30 cellular contexts compared by ENCODE assay signal in genomic region chr12:51488281-51488680, GRCh38.
"Had no signal": no experiment of that assay in that cellular context is flagged by ENCODE, and none has a peak within 500 bp of the region (broad histone marks: within the 10 kb centered on the region; RNA-seq: fewer than 3 reads in every experiment).

No MANE protein-coding gene starts in this region.

- DNase-seq: activated B cell treated with CpG ODN at 0.5 μM for 24 hours; activated CD4-positive, alpha-beta memory T cell treated with anti-CD3 and anti-CD28 coated beads for 36 hours; activated CD4-positive, alpha-beta T cell treated with anti-CD3 and anti-CD28 coated beads for 4 hours; activated CD4-positive, alpha-beta T cell treated with anti-CD3 and anti-CD28 coated beads, Interleukin-2, amount 10 ng/mL, durations not matched to agents 24 days and 14 days; activated CD4-positive, alpha-beta T cell treated with anti-CD3 and anti-CD28 coated beads, Interleukin-2, amount 50 U/mL, for 1 hour; activated CD4-positive, alpha-beta T cell treated with anti-CD3 and anti-CD28 coated beads, Interleukin-2, amount 50 U/mL, for 4 hours; activated CD4-positive, CD25-positive, alpha-beta regulatory T cell treated with anti-CD3 and anti-CD28 coated beads, Interleukin-2, amount 50 U/mL, for 72 hours; activated CD8-positive, alpha-beta memory T cell treated with anti-CD3 and anti-CD28 coated beads, Interleukin-2, amount 50 U/mL, for 4 hours; activated CD8-positive, alpha-beta T cell treated with anti-CD3 and anti-CD28 coated beads for 36 hours; activated effector memory CD4-positive, alpha-beta T cell treated with anti-CD3 and anti-CD28 coated beads, Interleukin-2, amount 50 U/mL, for 16 hours; activated gamma-delta T cell treated with Interleukin-2 at 50 U/mL for 16 hours; activated naive CD4-positive, alpha-beta T cell; activated naive CD4-positive, alpha-beta T cell treated with anti-CD3 and anti-CD28 coated beads for 36 hours; activated naive CD4-positive, alpha-beta T cell treated with anti-CD3 and anti-CD28 coated beads, Interleukin-2, amount 50 U/mL, for 16 hours; activated naive CD8-positive, alpha-beta T cell treated with anti-CD3 and anti-CD28 coated beads for 36 hours; activated T-cell treated with anti-CD3 and anti-CD28 coated beads for 4 hours; activated T-cell treated with anti-CD3 and anti-CD28 coated beads, Interleukin-2, amount 50 U/mL, for 1 hour; activated T-cell treated with anti-CD3 and anti-CD28 coated beads, Interleukin-2, amount 50 U/mL, for 4 hours; activated T-cell treated with anti-CD3 and anti-CD28 coated beads, Interleukin-2, amount 50 U/mL, for 72 hours; adrenal gland; amygdala; anterior cingulate cortex; body of pancreas; brain microvascular endothelial cell; central memory CD4-positive, alpha-beta T cell; T-helper 1 cell; T-helper 2 cell; T-helper 9 cell had no signal

- H3K4me3 ChIP-seq: adrenal gland, ascending aorta, body of pancreas, breast epithelium had no signal
